In the genomic region with DNA sequence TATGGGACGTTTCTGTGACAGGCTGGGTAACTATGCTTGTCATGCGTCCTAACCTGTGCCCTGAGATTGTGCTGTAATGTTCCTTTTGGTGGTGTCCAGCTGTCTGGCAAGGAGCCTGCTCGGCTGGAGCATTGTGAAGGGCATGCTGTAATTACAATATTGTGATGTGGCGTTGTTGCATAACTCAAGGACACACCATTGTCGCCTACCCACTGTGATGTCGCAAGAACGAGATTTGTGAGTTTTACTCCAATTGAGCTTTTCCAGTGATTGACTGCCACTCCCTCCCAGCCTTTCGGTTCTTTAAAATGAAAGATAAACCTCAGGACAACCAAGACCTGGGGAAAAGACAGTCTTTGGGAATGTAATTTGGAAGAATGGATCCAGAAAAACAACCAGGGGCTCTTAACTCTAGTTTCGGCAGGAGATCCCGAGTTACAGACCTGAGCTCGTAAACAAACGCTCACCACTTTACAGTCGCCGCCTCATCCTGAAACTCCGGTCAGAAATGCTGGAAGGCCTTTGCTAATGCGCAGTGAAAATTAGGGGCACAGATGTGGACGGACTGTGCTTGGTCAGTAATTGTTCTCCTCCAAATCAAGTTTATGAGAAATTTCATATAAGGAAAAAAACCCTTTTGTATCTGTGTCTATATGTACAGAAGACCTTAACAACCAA, we compare ENCODE assay signal across 8 cellular contexts. TPM values are rescaled to one million over a fixed set of nuclear protein-coding genes. Genes with fewer than 3 reads are reported as not detected.
DNase-seq lines count a peak whose midpoint lies in the region; ATAC-seq lines count a peak whose summit lies in the region.

No MANE protein-coding gene starts in this region.

- ATAC-seq in naive thymus-derived CD4-positive, alpha-beta T cell: peak; percentile 50
- ATAC-seq in GM21381 (IDR thresholded peaks at IDR 0.05; ENCODE audit: unreplicated experiment): no peak
- no peak for ATAC-seq in HG02571 (IDR thresholded peaks at IDR 0.05; ENCODE audit: unreplicated experiment)

- H3K36me3 ChIP-seq in BLaER1 treated with 17β-estradiol and CSF1 and Interleukin-3, amounts not matched to agents 10 nM and 100 nM: peaks cover 0 to 17% (median 3%) of the 10 kb centered on the region in 11 experiments; a peak in 10 of 22 replicates
- H3K36me3 ChIP-seq in naive thymus-derived CD4-positive, alpha-beta T cell (ENCODE audit: control insufficient read depth in 2 of 3, insufficient read depth in 3 of 3, low read length in 3 of 3): peaks cover 0 to 7% (median 0%) of the 10 kb centered on the region in 3 experiments

- H3K27ac Mint-ChIP-seq in naive thymus-derived CD4-positive, alpha-beta T cell: no peak overlapping the region

- no peaks in the 10 kb centered on the region for H3K9me3 Mint-ChIP-seq in naive thymus-derived CD4-positive, alpha-beta T cell

- peaks cover 0 to 13% (median 0%) of the 10 kb centered on the region in 11 experiments; a peak in 5 of 22 replicates for H3K27me3 ChIP-seq in BLaER1 treated with 17β-estradiol and CSF1 and Interleukin-3, amounts not matched to agents 10 nM and 100 nM
- H3K27me3 ChIP-seq in naive thymus-derived CD4-positive, alpha-beta T cell (ENCODE audit: control insufficient read depth in 2 of 2, insufficient read depth in 2 of 2, low read length in 2 of 2): no peaks in the 10 kb centered on the region

- peaks cover 0 to 5% (median 3%) of the 10 kb centered on the region in 7 donors for H3K4me1 Mint-ChIP-seq in naive thymus-derived CD4-positive, alpha-beta T cell

- no peak overlapping the region for H3K4me3 ChIP-seq in BLaER1 treated with 17β-estradiol and CSF1 and Interleukin-3, amounts not matched to agents 10 nM and 100 nM
- H3K4me3 ChIP-seq in naive thymus-derived CD4-positive, alpha-beta T cell (ENCODE audit: low read length): no peak overlapping the region

- H3K36me3 Mint-ChIP-seq in naive thymus-derived CD4-positive, alpha-beta T cell: peaks cover 0 to 10% (median 0%) of the 10 kb centered on the region in 5 donors

- DNase-seq in NCI-H510A (lab: John Stamatoyannopoulos, UW): peak; percentile 45
- no peak for DNase-seq in epithelial cell of prostate (ENCODE audit: low read depth, low spot score)
- no peak for DNase-seq in naive thymus-derived CD4-positive, alpha-beta T cell
- DNase-seq in COLO829 (ENCODE audit: low spot score): no peak
- no peak for DNase-seq in kidney glomerular epithelial cell (lab: John Stamatoyannopoulos, UW)

- peaks cover 38 to 44% (median 42%) of the 10 kb centered on the region in 10 experiments for H3K4me1 ChIP-seq in BLaER1 treated with 17β-estradiol and CSF1 and Interleukin-3, amounts not matched to agents 10 nM and 100 nM
- no peaks in the 10 kb centered on the region for H3K4me1 ChIP-seq in naive thymus-derived CD4-positive, alpha-beta T cell (ENCODE audit: control insufficient read depth in 2 of 2, insufficient read depth in 2 of 2, low read length in 2 of 2)

- intact Hi-C loops in naive thymus-derived CD4-positive, alpha-beta T cell (cut with micrococcal nuclease): no loop called here

- H3K27me3 Mint-ChIP-seq in naive thymus-derived CD4-positive, alpha-beta T cell: no peaks in the 10 kb centered on the region

- peak overlapping the region in 1 of 10 donors; percentile 1 for H3K4me3 Mint-ChIP-seq in naive thymus-derived CD4-positive, alpha-beta T cell

- H3K9me3 ChIP-seq in BLaER1 treated with 17β-estradiol and CSF1 and Interleukin-3, amounts not matched to agents 10 nM and 100 nM (replicated peaks in 1 of 11): no peaks in the 10 kb centered on the region
- no peaks in the 10 kb centered on the region for H3K9me3 ChIP-seq in naive thymus-derived CD4-positive, alpha-beta T cell (ENCODE audit: control insufficient read depth in 2 of 3, low read length in 3 of 3)

- H3K4me2 ChIP-seq in BLaER1 treated with 17β-estradiol and CSF1 and Interleukin-3, amounts not matched to agents 10 nM and 100 nM: peak overlapping the region; percentile 48 to 76 (median 65); a peak in 20 of 22 replicates

- CTCF ChIA-PET in naive thymus-derived CD4-positive, alpha-beta T cell (lab: Charles Lee): no interaction called here

- peak overlapping the region in 2 of 11 experiments; percentile 11 to 44; a peak in 4 of 22 replicates for H3K27ac ChIP-seq in BLaER1 treated with 17β-estradiol and CSF1 and Interleukin-3, amounts not matched to agents 10 nM and 100 nM
- peak overlapping the region; percentile 98 for H3K27ac ChIP-seq in epithelial cell of prostate
- no peak overlapping the region for H3K27ac ChIP-seq in naive thymus-derived CD4-positive, alpha-beta T cell (ENCODE audit: low read depth, low read length)

- POLR2A ChIA-PET in naive thymus-derived CD4-positive, alpha-beta T cell (lab: Charles Lee): no interaction called here

- H3K9ac ChIP-seq in BLaER1 treated with 17β-estradiol and CSF1 and Interleukin-3, amounts not matched to agents 10 nM and 100 nM: 0 out of 22 replicates have a peak overlapping the region, but pooled peaks of 1 of the 11 experiments have one; percentile 10

- peaks cover 0 to 52% (median 0%) of the 10 kb centered on the region in 11 experiments; a peak in 9 of 22 replicates for H4K20me1 ChIP-seq in BLaER1 treated with 17β-estradiol and CSF1 and Interleukin-3, amounts not matched to agents 10 nM and 100 nM

RNA-seq across cellular contexts. Expression of gene ZNF750, which starts 1.3 kb away (rescaled TPM):
- total RNA-seq in naive thymus-derived CD4-positive, alpha-beta T cell: not detected
- polyA plus RNA-seq in naive thymus-derived CD4-positive, alpha-beta T cell: under 1 TPM in 1 of 2 donors, not detected in 1; 0.13 TPM
